ENCODE assay signal across 20 cellular contexts in genomic region chr1:188825471-188825870, GRCh38.
DNase-seq lines count a peak whose midpoint lies in the region; ATAC-seq, FAIRE-seq and TF ChIP-seq lines count a peak whose summit lies in the region.
"Had no signal": no experiment of that assay in that cellular context is flagged by ENCODE, and none has a peak within 500 bp of the region (broad histone marks: within the 10 kb centered on the region; RNA-seq: fewer than 3 reads in every experiment).

No MANE protein-coding gene starts in this region.

- TF ChIP-seq POLR2A in HCT116 (IDR thresholded peaks at IDR 0.05; ENCODE audit: borderline replicate concordance, extremely low read depth, insufficient read depth, insufficient read length): no peak

- CTCF ChIA-PET in HCT116 (lab: Charles Lee): no interaction called here
- CTCF ChIA-PET in activated CD4-positive, alpha-beta T cell treated with anti-CD3 and anti-CD28 coated beads for 36 hours (lab: Charles Lee): interaction anchor here (0.7 kb wide), 1 partner anchor 1541 kb away, joined by 3 read pairs; no protein-coding TSS in a partner anchor

- 92% methylated on average over 2 of the region's 2 CpGs for WGBS in hepatocyte (ENCODE audit: low lambda C conversion rate, missing lambda C conversion rate)

- RAD21 ChIA-PET in HCT116 (lab: Charles Lee; ENCODE audit: low non-redundant PET in 1 of 2, low total read pairs in 2 of 2, uncharacterized antibody in 2 of 2, unreplicated experiment in 2 of 2): no interaction called here

- no peak overlapping the region for H3K4me3 ChIP-seq in HCT116 (replicated peaks in 1 of 2; ENCODE audit: low read depth in 1 of 2, low read length in 2 of 2)
- no peak overlapping the region for H3K4me3 ChIP-seq in RWPE2 (ENCODE audit: severe bottlenecking)
- H3K4me3 ChIP-seq in hepatocyte: no peak overlapping the region
- H3K4me3 ChIP-seq: MG63, Peyer's patch had no signal

- H3K4me1 ChIP-seq in HCT116 (ENCODE audit: control insufficient read depth in 1 of 2, insufficient read depth in 2 of 2, low read length in 2 of 2) (no peaks in the 10 kb centered on the region), RWPE2 (ENCODE audit: insufficient read depth, poor library complexity, severe bottlenecking) (peaks cover 3% of the 10 kb centered on the region), hepatocyte (ENCODE audit: insufficient read depth) (no peaks in the 10 kb centered on the region)
- H3K4me1 ChIP-seq: Peyer's patch had no signal

- DNase-seq in D721Med (ENCODE audit: insufficient read length, low spot score) (no peak), HCT116 (ENCODE audit: low read depth, low spot score) (no peak), RWPE2 (ENCODE audit: low spot score) (no peak), epithelial cell of prostate (ENCODE audit: low read depth, low spot score) (peak; percentile 2), hepatocyte (ENCODE audit: low spot score) (no peak)
- DNase-seq in activated CD4-positive, alpha-beta T cell treated with anti-CD3 and anti-CD28 coated beads for 36 hours: no peak
- DNase-seq: 8988T, GDM1, KBM-7, MG63, NCI-H1105 treated with DMSO at 0.1 percent for 48 hours, NCI-H2029, NCI-H446 treated with DMSO at 0.1 percent for 48 hours, NCI-H526 treated with DMSO at 0.1 percent for 48 hours, Peyer's patch, SK-N-SH, SW 1271 had no signal

- H3K27me3 ChIP-seq in HCT116 (ENCODE audit: insufficient read depth, low read length): no peaks in the 10 kb centered on the region
- H3K27me3 ChIP-seq in RWPE2 (ENCODE audit: insufficient read depth, poor library complexity, severe bottlenecking): no peaks in the 10 kb centered on the region
- no peaks in the 10 kb centered on the region for H3K27me3 ChIP-seq in hepatocyte
- H3K27me3 ChIP-seq: MG63, Peyer's patch had no signal

- POLR2A ChIA-PET in HCT116 (lab: Charles Lee): no interaction called here
- POLR2A ChIA-PET in activated CD4-positive, alpha-beta T cell treated with anti-CD3 and anti-CD28 coated beads for 36 hours (lab: Charles Lee): no interaction called here

- H3K4me3 Mint-ChIP-seq in activated CD4-positive, alpha-beta T cell treated with anti-CD3 and anti-CD28 coated beads for 36 hours: no peak overlapping the region

- TF ChIP-seq CTCF in D721Med (IDR thresholded peaks at IDR 0.05; ENCODE audit: insufficient read depth, missing control alignments): no peak
- TF ChIP-seq CTCF in HCT116 (IDR thresholded peaks at IDR 0.05 in 2 of 3, conservative IDR thresholded peaks at IDR 0.05 in 1 of 3; ENCODE audit: borderline replicate concordance in 1 of 3, insufficient read depth in 1 of 3, low read depth in 2 of 3, low read length in 2 of 3): no peak
- TF ChIP-seq CTCF in RWPE2 (IDR thresholded peaks at IDR 0.05; ENCODE audit: poor library complexity, severe bottlenecking): no peak
- TF ChIP-seq CTCF in hepatocyte (IDR thresholded peaks at IDR 0.05; ENCODE audit: poor library complexity): no peak

- H3K79me2 ChIP-seq in HCT116 (ENCODE audit: insufficient read depth, low read length) (no peaks in the 10 kb centered on the region), hepatocyte (no peaks in the 10 kb centered on the region)

- no peak for TF ChIP-seq RAD21 in HCT116 (IDR thresholded peaks at IDR 0.05; ENCODE audit: low read depth)

- H3K27ac ChIP-seq in HCT116 (ENCODE audit: low read depth, low read length): no peak overlapping the region
- no peak overlapping the region for H3K27ac ChIP-seq in RWPE2 (ENCODE audit: poor library complexity, severe bottlenecking)
- no peak overlapping the region for H3K27ac ChIP-seq in epithelial cell of prostate
- H3K27ac ChIP-seq in hepatocyte: no peak overlapping the region
- H3K27ac ChIP-seq: Peyer's patch had no signal

- no peak overlapping the region for H3K9ac ChIP-seq in HCT116 (ENCODE audit: low read length)
- H3K9ac ChIP-seq: SK-N-SH had no signal

- H3K27me3 Mint-ChIP-seq in activated CD4-positive, alpha-beta T cell treated with anti-CD3 and anti-CD28 coated beads for 36 hours: no peaks in the 10 kb centered on the region

- peak; percentile 21 for FAIRE-seq in D721Med (lab: Jason Lieb, UNC)
- FAIRE-seq: GM12891, HTR-8/SVneo had no signal

- H3K4me2 ChIP-seq in HCT116 (ENCODE audit: low read length) (no peak overlapping the region), hepatocyte (no peak overlapping the region)
- H3K4me2 ChIP-seq: SK-N-SH had no signal

- BruUV-seq in HCT116 (replicated peaks; lab: Mats Ljungman, UMichigan): no TSS peak

- H4K20me1 ChIP-seq in HCT116 (ENCODE audit: insufficient read depth): no peaks in the 10 kb centered on the region
- no peaks in the 10 kb centered on the region for H4K20me1 ChIP-seq in hepatocyte (ENCODE audit: insufficient read depth, poor library complexity, severe bottlenecking)

- peaks cover 3% of the 10 kb centered on the region for H3K9me3 Mint-ChIP-seq in activated CD4-positive, alpha-beta T cell treated with anti-CD3 and anti-CD28 coated beads for 36 hours (ENCODE audit: low read depth)

- no peaks in the 10 kb centered on the region; the same call in 1 of the 2 replicates for H3K9me2 ChIP-seq in HCT116 (ENCODE audit: insufficient read depth)
- H3K9me2 ChIP-seq in hepatocyte (replicated peaks; ENCODE audit: insufficient read depth): no peaks in the 10 kb centered on the region

- intact Hi-C loops in HCT116 (cut with micrococcal nuclease): no loop called here
- intact Hi-C loops in activated CD4-positive, alpha-beta T cell treated with anti-CD3 and anti-CD28 coated beads for 36 hours (cut with DNase I, micrococcal nuclease): no loop called here

- H3K27ac Mint-ChIP-seq in activated CD4-positive, alpha-beta T cell treated with anti-CD3 and anti-CD28 coated beads for 36 hours: no peak overlapping the region

- no peaks in the 10 kb centered on the region for H3K4me1 Mint-ChIP-seq in activated CD4-positive, alpha-beta T cell treated with anti-CD3 and anti-CD28 coated beads for 36 hours

- no peaks in the 10 kb centered on the region for H3K9me3 ChIP-seq in HCT116 (ENCODE audit: control insufficient read depth in 1 of 2, insufficient read depth in 1 of 2, low read depth in 1 of 2, low read length in 2 of 2)
- no peaks in the 10 kb centered on the region for H3K9me3 ChIP-seq in RWPE2 (ENCODE audit: severe bottlenecking)
- no peaks in the 10 kb centered on the region for H3K9me3 ChIP-seq in hepatocyte (ENCODE audit: low read depth)
- H3K9me3 ChIP-seq: MG63, Peyer's patch, SK-N-SH had no signal

- no peak for ATAC-seq in HCT116
- peak; percentile 75 for ATAC-seq in RWPE2 (ENCODE audit: low read depth)
- no peak for ATAC-seq in activated CD4-positive, alpha-beta T cell treated with anti-CD3 and anti-CD28 coated beads for 36 hours
- ATAC-seq in HG03196 (IDR thresholded peaks at IDR 0.05; ENCODE audit: unreplicated experiment): no peak

- H2AFZ ChIP-seq in HCT116 (ENCODE audit: low read depth, low read length, poor library complexity, severe bottlenecking) (peak overlapping the region; percentile 6), hepatocyte (no peak overlapping the region)

- H3K36me3 Mint-ChIP-seq in activated CD4-positive, alpha-beta T cell treated with anti-CD3 and anti-CD28 coated beads for 36 hours (ENCODE audit: low read depth): no peaks in the 10 kb centered on the region

- H3K36me3 ChIP-seq in HCT116 (ENCODE audit: control insufficient read depth in 1 of 2, insufficient read depth in 2 of 2, low read length in 2 of 2) (no peaks in the 10 kb centered on the region), RWPE2 (ENCODE audit: low read depth) (no peaks in the 10 kb centered on the region), hepatocyte (replicated peaks; ENCODE audit: insufficient read depth, low read depth) (no peaks in the 10 kb centered on the region)
- H3K36me3 ChIP-seq: MG63, Peyer's patch had no signal

TF ChIP-seq in HCT116, 20 proteins besides CTCF, POLR2A, EP300 and RAD21 (continues in another document):
- no peak for TF ChIP-seq EGR1 (IDR thresholded peaks at IDR 0.05; ENCODE audit: low read depth)
- TF ChIP-seq, protein P1, sequence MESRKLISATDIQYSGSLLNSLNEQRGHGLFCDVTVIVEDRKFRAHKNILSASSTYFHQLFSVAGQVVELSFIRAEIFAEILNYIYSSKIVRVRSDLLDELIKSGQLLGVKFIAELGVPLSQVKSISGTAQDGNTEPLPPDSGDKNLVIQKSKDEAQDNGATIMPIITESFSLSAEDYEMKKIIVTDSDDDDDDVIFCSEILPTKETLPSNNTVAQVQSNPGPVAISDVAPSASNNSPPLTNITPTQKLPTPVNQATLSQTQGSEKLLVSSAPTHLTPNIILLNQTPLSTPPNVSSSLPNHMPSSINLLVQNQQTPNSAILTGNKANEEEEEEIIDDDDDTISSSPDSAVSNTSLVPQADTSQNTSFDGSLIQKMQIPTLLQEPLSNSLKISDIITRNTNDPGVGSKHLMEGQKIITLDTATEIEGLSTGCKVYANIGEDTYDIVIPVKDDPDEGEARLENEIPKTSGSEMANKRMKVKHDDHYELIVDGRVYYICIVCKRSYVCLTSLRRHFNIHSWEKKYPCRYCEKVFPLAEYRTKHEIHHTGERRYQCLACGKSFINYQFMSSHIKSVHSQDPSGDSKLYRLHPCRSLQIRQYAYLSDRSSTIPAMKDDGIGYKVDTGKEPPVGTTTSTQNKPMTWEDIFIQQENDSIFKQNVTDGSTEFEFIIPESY (IDR thresholded peaks at IDR 0.05; ENCODE audit: extremely low read depth, insufficient replicate concordance, low read length): no peak
- TF ChIP-seq, protein P2, sequence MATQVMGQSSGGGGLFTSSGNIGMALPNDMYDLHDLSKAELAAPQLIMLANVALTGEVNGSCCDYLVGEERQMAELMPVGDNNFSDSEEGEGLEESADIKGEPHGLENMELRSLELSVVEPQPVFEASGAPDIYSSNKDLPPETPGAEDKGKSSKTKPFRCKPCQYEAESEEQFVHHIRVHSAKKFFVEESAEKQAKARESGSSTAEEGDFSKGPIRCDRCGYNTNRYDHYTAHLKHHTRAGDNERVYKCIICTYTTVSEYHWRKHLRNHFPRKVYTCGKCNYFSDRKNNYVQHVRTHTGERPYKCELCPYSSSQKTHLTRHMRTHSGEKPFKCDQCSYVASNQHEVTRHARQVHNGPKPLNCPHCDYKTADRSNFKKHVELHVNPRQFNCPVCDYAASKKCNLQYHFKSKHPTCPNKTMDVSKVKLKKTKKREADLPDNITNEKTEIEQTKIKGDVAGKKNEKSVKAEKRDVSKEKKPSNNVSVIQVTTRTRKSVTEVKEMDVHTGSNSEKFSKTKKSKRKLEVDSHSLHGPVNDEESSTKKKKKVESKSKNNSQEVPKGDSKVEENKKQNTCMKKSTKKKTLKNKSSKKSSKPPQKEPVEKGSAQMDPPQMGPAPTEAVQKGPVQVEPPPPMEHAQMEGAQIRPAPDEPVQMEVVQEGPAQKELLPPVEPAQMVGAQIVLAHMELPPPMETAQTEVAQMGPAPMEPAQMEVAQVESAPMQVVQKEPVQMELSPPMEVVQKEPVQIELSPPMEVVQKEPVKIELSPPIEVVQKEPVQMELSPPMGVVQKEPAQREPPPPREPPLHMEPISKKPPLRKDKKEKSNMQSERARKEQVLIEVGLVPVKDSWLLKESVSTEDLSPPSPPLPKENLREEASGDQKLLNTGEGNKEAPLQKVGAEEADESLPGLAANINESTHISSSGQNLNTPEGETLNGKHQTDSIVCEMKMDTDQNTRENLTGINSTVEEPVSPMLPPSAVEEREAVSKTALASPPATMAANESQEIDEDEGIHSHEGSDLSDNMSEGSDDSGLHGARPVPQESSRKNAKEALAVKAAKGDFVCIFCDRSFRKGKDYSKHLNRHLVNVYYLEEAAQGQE (IDR thresholded peaks at IDR 0.05; ENCODE audit: low read depth): no peak
- TF ChIP-seq SIN3A (IDR thresholded peaks at IDR 0.05; ENCODE audit: low read depth): no peak
